8 cellular contexts compared by ENCODE assay signal in the genomic region with DNA sequence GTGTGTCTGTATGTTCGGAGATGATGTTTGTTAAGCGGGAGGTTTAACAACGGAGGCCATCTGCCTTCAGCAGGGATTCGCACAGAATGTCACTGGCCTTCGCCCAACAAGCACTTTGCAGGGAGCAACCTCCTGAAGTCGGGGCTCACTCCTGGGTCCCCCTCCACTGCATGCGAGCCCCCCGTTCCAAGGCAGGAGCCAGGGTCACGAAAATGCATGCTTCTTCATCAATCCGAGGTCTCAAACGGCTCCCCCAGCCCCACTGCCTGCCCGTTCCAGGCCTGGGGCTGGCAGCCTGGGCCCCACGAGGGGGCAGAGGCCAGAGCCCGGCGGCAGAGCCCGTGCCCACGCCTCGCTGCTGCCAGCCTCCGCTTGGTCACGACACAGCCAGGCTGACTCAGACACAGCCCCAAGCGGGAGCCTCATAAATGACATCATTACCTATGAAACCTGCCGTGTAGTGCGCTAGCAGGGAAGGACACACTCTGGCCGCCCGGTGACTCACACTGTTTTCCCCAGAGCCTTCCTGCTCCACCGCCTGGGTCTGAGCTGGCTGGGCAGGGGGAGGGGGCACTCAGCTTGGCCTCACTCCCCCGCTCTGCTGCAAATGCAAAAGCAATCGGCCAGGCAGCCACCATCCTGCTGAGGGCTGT.
DNase-seq lines count a peak whose midpoint lies in the region; ATAC-seq and TF ChIP-seq lines count a peak whose summit lies in the region.

No MANE protein-coding gene starts in this region.

- H3K36me3 ChIP-seq in NT2/D1 (ENCODE audit: insufficient read depth, insufficient read length, low read length) (no peaks in the 10 kb centered on the region), colonic mucosa (no peaks in the 10 kb centered on the region), mesodermal cell (ENCODE audit: control insufficient read depth, insufficient read depth, low read length) (no peaks in the 10 kb centered on the region)

- peaks cover 13% of the 10 kb centered on the region for H3K27me3 ChIP-seq in NT2/D1 (ENCODE audit: insufficient read depth, insufficient read length)
- peaks cover 12% of the 10 kb centered on the region for H3K27me3 ChIP-seq in colonic mucosa

- TF ChIP-seq CTCF in colonic mucosa (IDR thresholded peaks at IDR 0.05): no peak

- 18 to 31% methylated on average over 22 to 24 of the region's 28 CpGs for WGBS in mesodermal cell (ENCODE audit: insufficient coverage in 2 of 2), 2 experiments

- H3K4me1 ChIP-seq in NT2/D1 (ENCODE audit: insufficient read depth, insufficient read length) (peaks cover 15% of the 10 kb centered on the region), colonic mucosa (no peaks in the 10 kb centered on the region), mesodermal cell (ENCODE audit: control insufficient read depth, insufficient read depth, low read length, poor library complexity, severe bottlenecking) (peaks cover 53% of the 10 kb centered on the region)

- DNase-seq in NCI-H1417 (lab: John Stamatoyannopoulos, UW): peak; percentile 40 to 87 (median 75)
- DNase-seq in NCI-H1417 treated with DMSO at 0.1 percent for 48 hours (lab: John Stamatoyannopoulos, UW): no peak
- peak; percentile 75 for DNase-seq in NT2/D1 (ENCODE audit: low read depth, low spot score)
- DNase-seq in colonic mucosa: peak; percentile 75
- DNase-seq in NCI-H524 (lab: John Stamatoyannopoulos, UW): no peak

- H3K9ac ChIP-seq in NT2/D1 (ENCODE audit: insufficient read length, low read depth) (peak overlapping the region; percentile 67), colonic mucosa (ENCODE audit: low read depth in 2 of 2, low read length in 2 of 2) (no peak overlapping the region)

- intact Hi-C loops in colonic mucosa (cut with DNase I): no loop called here

- H3K4me3 ChIP-seq in NT2/D1 (ENCODE audit: insufficient read length, low read depth): peak overlapping the region; percentile 10
- no peak overlapping the region for H3K4me3 ChIP-seq in colonic mucosa
- no peak overlapping the region for H3K4me3 ChIP-seq in mesodermal cell (ENCODE audit: extremely low read depth, insufficient read depth, low read length, poor library complexity, severe bottlenecking)

- ATAC-seq in GM19351 (IDR thresholded peaks at IDR 0.05; ENCODE audit: unreplicated experiment) (peak; percentile 84), HG03354 (IDR thresholded peaks at IDR 0.05; ENCODE audit: poor library complexity, severe bottlenecking, unreplicated experiment) (peak; percentile 87)

- H3K9me3 ChIP-seq in NT2/D1 (ENCODE audit: insufficient read depth, low read length) (no peaks in the 10 kb centered on the region), colonic mucosa (no peaks in the 10 kb centered on the region), mesodermal cell (ENCODE audit: control insufficient read depth, low read length) (no peaks in the 10 kb centered on the region)

- H3K27ac ChIP-seq in colonic mucosa (no peak overlapping the region), mesodermal cell (ENCODE audit: low read depth, low read length, severe bottlenecking) (peak overlapping the region; percentile 81)

Comparison
In these comparisons a context has a peak if more than half of its experiments do, and no peak if none do; other contexts are left out.
1. DNase-seq: peak in NCI-H1417 (3 of 3), NT2/D1 (single experiment) and colonic mucosa (single experiment); none in NCI-H1417 treated with DMSO at 0.1 percent for 48 hours (single experiment) and NCI-H524 (0 of 2).